1 cellular context compared by ENCODE assay signal in genomic region chr16:57606847-57607501, GRCh38.
TF ChIP-seq lines count a peak whose summit lies in the region.

No MANE protein-coding gene starts in this region.

TF ChIP-seq in HepG2, 621 proteins besides CTCF, POLR2A, EP300 and RAD21 (continued from another document and continues in another):
- no peak for TF ChIP-seq HNF1A (IDR thresholded peaks at IDR 0.05; ENCODE audit: low read depth)
- TF ChIP-seq HNF1A (CRISPR knock-in tag; IDR thresholded peaks at IDR 0.05; ENCODE audit: borderline replicate concordance) = 0 out of 2 replicates have a peak, but pooled peaks have one; percentile 18
- TF ChIP-seq ZNF800 (CRISPR knock-in tag; IDR thresholded peaks at IDR 0.05) = no peak
- TF ChIP-seq PHF5A (CRISPR knock-in tag; IDR thresholded peaks at IDR 0.05; ENCODE audit: low read depth, unreplicated experiment) = no peak
- TF ChIP-seq MYC (CRISPR knock-in tag; IDR thresholded peaks at IDR 0.05; ENCODE audit: borderline replicate concordance) = peak; percentile 43; the same call in 1 of the 2 replicates
- TF ChIP-seq ZNF891 (CRISPR knock-in tag; IDR thresholded peaks at IDR 0.05) = peak; percentile 15; the same call in 1 of the 2 replicates
- 0 out of 2 replicates have a peak, but pooled peaks have one; percentile 38 for TF ChIP-seq KDM4B (CRISPR knock-in tag; IDR thresholded peaks at IDR 0.05)
- no peak for TF ChIP-seq ZNF747 (CRISPR knock-in tag; IDR thresholded peaks at IDR 0.05; ENCODE audit: borderline replicate concordance)
- no peak for TF ChIP-seq ZFP41 (CRISPR knock-in tag; IDR thresholded peaks at IDR 0.05; ENCODE audit: borderline replicate concordance)
- TF ChIP-seq RBM39 (IDR thresholded peaks at IDR 0.05; ENCODE audit: low read depth, low read length, poor library complexity, severe bottlenecking) = peak; percentile 48
- TF ChIP-seq ZNF776 (CRISPR knock-in tag; IDR thresholded peaks at IDR 0.05) = no peak
- TF ChIP-seq MTA1 (CRISPR knock-in tag; IDR thresholded peaks at IDR 0.05; ENCODE audit: borderline replicate concordance) = peak; percentile 85; the same call in 1 of the 2 replicates
- 0 out of 4 replicates have a peak, but pooled peaks of 1 of the 2 experiments have one; percentile 34 for TF ChIP-seq KLF16 (CRISPR knock-in tag; IDR thresholded peaks at IDR 0.05)
- no peak for TF ChIP-seq HMGXB3 (CRISPR knock-in tag; IDR thresholded peaks at IDR 0.05; ENCODE audit: borderline replicate concordance)
- TF ChIP-seq ZNF607 (CRISPR knock-in tag; IDR thresholded peaks at IDR 0.05; ENCODE audit: borderline replicate concordance) = no peak
- TF ChIP-seq XRCC5 (optimal IDR thresholded peaks at IDR 0.05; ENCODE audit: low read length) = peak; percentile 87
- TF ChIP-seq NFIB (CRISPR knock-in tag; IDR thresholded peaks at IDR 0.05; ENCODE audit: borderline replicate concordance) = no peak
- TF ChIP-seq CEBPB (IDR thresholded peaks at IDR 0.05; ENCODE audit: borderline replicate concordance, low read depth, low read length) = no peak
- TF ChIP-seq ESRRA (CRISPR knock-in tag; IDR thresholded peaks at IDR 0.05; ENCODE audit: low read depth) = peak; percentile 65; the same call in 1 of the 2 replicates
- TF ChIP-seq ZNF407 (CRISPR knock-in tag; IDR thresholded peaks at IDR 0.05; ENCODE audit: not compliant biosample characterization) = peak; percentile 70
- no peak; the same call in 1 of the 2 replicates for TF ChIP-seq NR2F2 (IDR thresholded peaks at IDR 0.05; ENCODE audit: borderline replicate concordance, low read depth)
- TF ChIP-seq THAP11 (CRISPR knock-in tag; IDR thresholded peaks at IDR 0.05) = peak; percentile 36; the same call in 1 of the 2 replicates
- TF ChIP-seq AHDC1 (CRISPR knock-in tag; IDR thresholded peaks at IDR 0.05; ENCODE audit: borderline replicate concordance) = peak; percentile 74
- no peak for TF ChIP-seq ZBTB44 (CRISPR knock-in tag; IDR thresholded peaks at IDR 0.05)
- peak; percentile 38; the same call in 1 of the 2 replicates for TF ChIP-seq MXD4 (CRISPR knock-in tag; IDR thresholded peaks at IDR 0.05)
